Comparison of ENCODE assay signal across 7 cellular contexts in genomic region chr9:136949817-136950655, GRCh38.
A peak's percentile ranks its signal among the peaks of the same experiment; 100 is the strongest.
DNase-seq lines count a peak whose midpoint lies in the region; ATAC-seq and TF ChIP-seq lines count a peak whose summit lies in the region.

No MANE protein-coding gene starts in this region.

- no peak for TF ChIP-seq CTCF in astrocyte of the cerebellum (IDR thresholded peaks at IDR 0.05; ENCODE audit: low read depth, low read length, missing control alignments)

- peak overlapping the region; percentile 87 for H3K4me3 Mint-ChIP-seq in T-helper 2 cell treated with Interferon-gamma antibody and Interleukin-4, amounts not matched to agents 5 μg/mL and 100 μg/mL, for 36 hours

- peak overlapping the region; percentile 91 for H3K27ac Mint-ChIP-seq in T-helper 2 cell treated with Interferon-gamma antibody and Interleukin-4, amounts not matched to agents 5 μg/mL and 100 μg/mL, for 36 hours

- in situ Hi-C loops in astrocyte of the cerebellum (cut with HindIII; ENCODE audit: low sequenced_read_pairs): no loop called here

- no peaks in the 10 kb centered on the region for H3K9me3 Mint-ChIP-seq in T-helper 2 cell treated with Interferon-gamma antibody and Interleukin-4, amounts not matched to agents 5 μg/mL and 100 μg/mL, for 36 hours

- peak overlapping the region; percentile 46 for H3K4me3 ChIP-seq in astrocyte of the cerebellum (ENCODE audit: low read depth, low read length)

- peak; percentile 83 for ATAC-seq in HG02884 (IDR thresholded peaks at IDR 0.05; ENCODE audit: unreplicated experiment)

- peaks cover under 1% of the 10 kb centered on the region for H3K4me1 Mint-ChIP-seq in T-helper 2 cell treated with Interferon-gamma antibody and Interleukin-4, amounts not matched to agents 5 μg/mL and 100 μg/mL, for 36 hours (ENCODE audit: low read depth)

- no peaks in the 10 kb centered on the region for H3K36me3 Mint-ChIP-seq in T-helper 2 cell treated with Interferon-gamma antibody and Interleukin-4, amounts not matched to agents 5 μg/mL and 100 μg/mL, for 36 hours (ENCODE audit: low read depth)

- H3K27me3 Mint-ChIP-seq in T-helper 2 cell treated with Interferon-gamma antibody and Interleukin-4, amounts not matched to agents 5 μg/mL and 100 μg/mL, for 36 hours (ENCODE audit: low read depth): no peaks in the 10 kb centered on the region

- peak; percentile 85 for TF ChIP-seq POLR2A in GM15510 (IDR thresholded peaks at IDR 0.05; ENCODE audit: borderline replicate concordance, extremely low read depth, insufficient read length)

- DNase-seq in NCI-H146 treated with DMSO at 0.1 percent for 48 hours (lab: John Stamatoyannopoulos, UW; ENCODE audit: unreplicated experiment) (peak; percentile 67), astrocyte of the cerebellum (ENCODE audit: low read depth) (peak; percentile 45), hippocampal formation (lab: John Stamatoyannopoulos, UW) (peak; percentile 83 to 95), retina (peak; percentile 96)
- peak; percentile 94 for DNase-seq in T-helper 2 cell treated with Interferon-gamma antibody and Interleukin-4, amounts not matched to agents 5 μg/mL and 100 μg/mL, for 36 hours (ENCODE audit: low spot score)

Comparison
In these comparisons a context has a peak if more than half of its experiments do, and no peak if none do; other contexts are left out.
1. Peak in every context shown above with its lines: DNase-seq, ATAC-seq and H3K4me3 ChIP-seq.
2. DNase-seq: peak in every context shown above with its lines; median percentile 96 in retina; 94 in T-helper 2 cell treated with Interferon-gamma antibody and Interleukin-4, amounts not matched to agents 5 μg/mL and 100 μg/mL, for 36 hours; 89 in hippocampal formation; 67 in NCI-H146 treated with DMSO at 0.1 percent for 48 hours; 45 in astrocyte of the cerebellum.